In the genomic region with DNA sequence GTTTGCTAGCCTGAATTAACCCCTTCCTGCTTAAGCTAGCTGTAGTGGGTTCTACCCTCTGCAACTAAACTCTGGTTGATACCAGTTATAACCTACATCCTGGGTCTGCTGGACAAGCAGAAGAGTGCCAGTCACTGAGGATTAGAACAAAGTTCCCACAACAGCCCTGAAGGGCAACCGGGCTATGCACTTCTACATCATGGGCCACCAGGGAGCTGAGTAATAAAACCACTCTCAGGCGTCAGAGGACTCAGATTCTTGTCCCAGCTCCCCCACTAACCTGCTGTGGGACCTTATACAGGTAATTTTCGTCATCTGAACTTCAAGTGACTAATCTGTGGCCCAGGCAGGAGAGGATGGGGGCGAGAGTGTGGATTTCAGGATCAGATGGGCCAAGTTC, we compare ENCODE assay signal across 1 cellular context.
TF ChIP-seq lines count a peak whose summit lies in the region.

No MANE protein-coding gene starts in this region.

TF ChIP-seq in IMR-90, 13 proteins besides CTCF, POLR2A, EP300 and RAD21:
- TF ChIP-seq, protein P1, sequence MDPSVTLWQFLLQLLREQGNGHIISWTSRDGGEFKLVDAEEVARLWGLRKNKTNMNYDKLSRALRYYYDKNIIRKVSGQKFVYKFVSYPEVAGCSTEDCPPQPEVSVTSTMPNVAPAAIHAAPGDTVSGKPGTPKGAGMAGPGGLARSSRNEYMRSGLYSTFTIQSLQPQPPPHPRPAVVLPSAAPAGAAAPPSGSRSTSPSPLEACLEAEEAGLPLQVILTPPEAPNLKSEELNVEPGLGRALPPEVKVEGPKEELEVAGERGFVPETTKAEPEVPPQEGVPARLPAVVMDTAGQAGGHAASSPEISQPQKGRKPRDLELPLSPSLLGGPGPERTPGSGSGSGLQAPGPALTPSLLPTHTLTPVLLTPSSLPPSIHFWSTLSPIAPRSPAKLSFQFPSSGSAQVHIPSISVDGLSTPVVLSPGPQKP (IDR thresholded peaks at IDR 0.05; ENCODE audit: borderline replicate concordance, low read depth, low read length) = no peak
